ENCODE assay signal across 8 cellular contexts in the genomic region with DNA sequence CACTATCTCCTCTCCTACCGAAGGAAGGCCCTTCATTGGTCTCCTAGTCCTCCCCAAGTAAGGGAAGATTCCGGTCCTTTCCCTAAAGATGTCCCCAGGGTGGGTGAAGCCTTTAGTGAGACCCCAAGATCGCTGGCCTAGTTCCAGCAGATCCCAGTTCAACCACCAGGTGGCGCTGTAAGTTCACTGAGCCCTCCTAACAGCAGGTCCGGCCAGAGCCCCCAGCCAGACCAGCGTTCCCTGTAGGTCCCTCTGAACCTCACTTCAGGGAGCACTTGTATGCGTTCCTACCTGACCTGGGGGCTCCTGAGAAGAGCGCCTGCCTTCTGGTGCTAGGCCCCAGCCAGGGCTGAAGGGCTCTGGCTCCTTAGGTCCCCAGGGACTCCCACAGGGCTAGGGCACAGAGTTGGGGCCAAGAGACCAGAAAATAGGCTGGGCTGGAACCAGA. TPM values are rescaled to one million over a fixed set of nuclear protein-coding genes. Genes with fewer than 3 reads are reported as not detected.
DNase-seq lines count a peak whose midpoint lies in the region; TF ChIP-seq lines count a peak whose summit lies in the region.

No MANE protein-coding gene starts in this region.

- CTCF ChIA-PET in RWPE1 (lab: Yijun Ruan, JAX) = no interaction called here

- no peaks in the 10 kb centered on the region for H3K9me3 Mint-ChIP-seq in progenitor cell of endocrine pancreas (ENCODE audit: low read depth)

- peaks cover 10% of the 10 kb centered on the region for H3K4me1 ChIP-seq in vagina

- TF ChIP-seq POLR2A in vagina (IDR thresholded peaks at IDR 0.05) = no peak

- no peak overlapping the region for H3K27ac ChIP-seq in RWPE1
- H3K27ac ChIP-seq in vagina = no peak overlapping the region

- no peaks in the 10 kb centered on the region for H3K36me3 Mint-ChIP-seq in progenitor cell of endocrine pancreas (ENCODE audit: insufficient read depth)

- no peaks in the 10 kb centered on the region for H3K27me3 ChIP-seq in vagina

- peaks cover 15% of the 10 kb centered on the region for H3K27me3 Mint-ChIP-seq in progenitor cell of endocrine pancreas

- H3K27ac Mint-ChIP-seq in progenitor cell of endocrine pancreas = no peak overlapping the region

- intact Hi-C loops in vagina (cut with DNase I) = no loop called here

- POLR2A ChIA-PET in RWPE1 (lab: Yijun Ruan, JAX; ENCODE audit: low non-redundant PET) = no interaction called here

- no peaks in the 10 kb centered on the region for H3K4me1 Mint-ChIP-seq in progenitor cell of endocrine pancreas (ENCODE audit: low read depth)

- DNase-seq in activated gamma-delta T cell treated with Interleukin-2 at 50 U/mL for 16 hours = peak; percentile 66
- DNase-seq in activated gamma-delta T cell (lab: John Stamatoyannopoulos, UW) = no peak
- DNase-seq in HuH-7 (ENCODE audit: low spot score) = peak; percentile 93
- peak; percentile 66 for DNase-seq in RWPE1 (ENCODE audit: low spot score)
- peak; percentile 56 for DNase-seq in activated gamma-delta T cell treated with anti-CD3 and anti-CD28 coated beads, Interleukin-2, amount 50 U/mL, for 16 hours (ENCODE audit: low read depth)
- DNase-seq in glomerular visceral epithelial cell (ENCODE audit: extremely low spot score) = peak; percentile 59
- DNase-seq in progenitor cell of endocrine pancreas (ENCODE audit: low spot score, unreplicated experiment) = peak; percentile 86
- DNase-seq in vagina (ENCODE audit: extremely low spot score in 2 of 2) = no peak

- H3K36me3 ChIP-seq in vagina = no peaks in the 10 kb centered on the region

- H3K4me3 ChIP-seq in vagina = no peak overlapping the region

- no peak overlapping the region for H3K4me3 Mint-ChIP-seq in progenitor cell of endocrine pancreas (ENCODE audit: low read depth)

- peak; percentile 84 for TF ChIP-seq CTCF in RWPE1 (conservative IDR thresholded peaks at IDR 0.05; ENCODE audit: low read depth)
- TF ChIP-seq CTCF in progenitor cell of endocrine pancreas (IDR thresholded peaks at IDR 0.05; ENCODE audit: unreplicated experiment) = peak; percentile 98
- TF ChIP-seq CTCF in vagina (IDR thresholded peaks at IDR 0.05) = peak; percentile 87 to 98 (median 93)

- no peaks in the 10 kb centered on the region for H3K9me3 ChIP-seq in vagina

RNA-seq across cellular contexts. Expression of a gene that starts 38.1 kb away (rescaled TPM):
- total RNA-seq in progenitor cell of endocrine pancreas = 0.43 and 0.84 TPM in 2 replicates
- not detected for total RNA-seq in vagina

RNA-seq across cellular contexts. Expression of a gene that starts 56.8 kb away (rescaled TPM):
- total RNA-seq in progenitor cell of endocrine pancreas = 23.1 and 23.4 TPM in 2 replicates
- total RNA-seq in vagina = 17.7 TPM

Comparison
In these comparisons a context has a peak if more than half of its experiments do, and no peak if none do; other contexts are left out.
1. DNase-seq: peak in activated gamma-delta T cell treated with Interleukin-2 at 50 U/mL for 16 hours (single experiment), HuH-7 (single experiment), RWPE1 (single experiment), activated gamma-delta T cell treated with anti-CD3 and anti-CD28 coated beads, Interleukin-2, amount 50 U/mL, for 16 hours (single experiment), glomerular visceral epithelial cell (single experiment) and progenitor cell of endocrine pancreas (single experiment); none in activated gamma-delta T cell (single experiment) and vagina (0 of 2).
2. Peak in every context shown above with its lines, with median percentiles within 50 percentile points of each other: CTCF ChIP-seq.